8 cellular contexts compared by ENCODE assay signal in the genomic region with DNA sequence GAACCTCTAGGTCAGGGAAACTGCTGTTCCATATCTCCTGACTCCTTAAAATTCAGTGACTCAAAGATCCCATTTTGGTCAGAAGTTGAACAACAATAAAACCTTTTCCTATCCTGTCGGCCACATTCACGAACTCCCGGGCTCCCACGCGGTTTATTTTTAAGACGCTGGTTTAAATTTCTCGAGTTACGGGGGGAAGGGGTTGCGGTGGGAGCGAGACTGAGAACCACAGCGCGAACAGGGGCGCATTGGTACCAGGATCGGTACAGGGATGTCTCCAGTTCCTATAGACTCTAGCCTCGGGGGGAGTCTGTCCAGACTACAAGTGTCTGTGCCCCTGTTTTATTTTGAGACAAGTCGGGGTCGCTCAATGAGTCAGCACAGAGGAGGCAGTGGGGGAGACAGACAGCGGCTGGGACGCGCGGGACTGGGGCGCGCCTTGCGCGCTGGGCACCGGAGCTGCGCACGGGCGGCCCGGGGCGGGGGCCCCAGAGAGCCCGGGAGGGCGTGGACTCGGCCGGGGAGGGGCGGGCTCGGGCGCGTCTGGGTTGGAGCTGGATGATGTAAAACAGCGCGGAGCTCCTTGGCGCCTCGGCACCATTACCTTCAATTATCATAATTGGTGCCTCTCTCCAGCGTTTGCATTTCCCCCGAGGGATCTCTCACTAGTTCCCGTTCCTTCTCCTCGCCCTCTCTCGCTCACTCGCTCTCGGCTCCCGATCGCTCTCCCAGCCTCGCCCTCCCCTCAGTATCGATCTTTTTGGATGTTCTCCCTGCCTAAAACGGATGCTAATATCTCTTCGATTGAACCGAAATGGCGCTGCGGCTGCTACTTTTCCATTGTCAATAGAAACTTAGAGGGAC. TPM values are rescaled to one million over a fixed set of nuclear protein-coding genes. Genes with fewer than 3 reads are reported as not detected.
DNase-seq lines count a peak whose midpoint lies in the region; ATAC-seq and TF ChIP-seq lines count a peak whose summit lies in the region.

No MANE protein-coding gene starts in this region.

- H3K27ac ChIP-seq in foreskin keratinocyte (no peak overlapping the region), osteoblast (ENCODE audit: low read depth, low read length) (no peak overlapping the region)

- H3K9me3 Mint-ChIP-seq in activated T-cell treated with anti-CD3 and anti-CD28 coated beads, Interleukin-2, amount 50 U/mL, for 72 hours: no peaks in the 10 kb centered on the region

- peak overlapping the region; percentile 88 to 89 for H3K4me3 Mint-ChIP-seq in activated T-cell treated with anti-CD3 and anti-CD28 coated beads, Interleukin-2, amount 50 U/mL, for 72 hours

- no peak overlapping the region for H3K27ac Mint-ChIP-seq in activated T-cell treated with anti-CD3 and anti-CD28 coated beads, Interleukin-2, amount 50 U/mL, for 72 hours

- H2AFZ ChIP-seq in osteoblast (ENCODE audit: low read length): peak overlapping the region; percentile 88

- H3K4me3 ChIP-seq in osteoblast (ENCODE audit: insufficient read depth, low read length): peak overlapping the region; percentile 72

- no peaks in the 10 kb centered on the region for H3K9me3 ChIP-seq in osteoblast (ENCODE audit: low read depth, low read length)

- peaks cover 3% of the 10 kb centered on the region for H3K4me1 ChIP-seq in foreskin keratinocyte
- H3K4me1 ChIP-seq in osteoblast (ENCODE audit: insufficient read depth, low read length): peaks cover 15% of the 10 kb centered on the region

- ATAC-seq in activated T-cell treated with anti-CD3 and anti-CD28 coated beads, Interleukin-2, amount 50 U/mL, for 72 hours (replicated peaks in 1 of 2): peak; percentile 95 to 97
- ATAC-seq in foreskin keratinocyte (peak; percentile 91), GM18909 (IDR thresholded peaks at IDR 0.05; ENCODE audit: poor library complexity, unreplicated experiment) (no peak), GM21390 (IDR thresholded peaks at IDR 0.05; ENCODE audit: unreplicated experiment) (no peak)

- peaks cover 3 to 4% of the 10 kb centered on the region in 2 donors for H3K36me3 Mint-ChIP-seq in activated T-cell treated with anti-CD3 and anti-CD28 coated beads, Interleukin-2, amount 50 U/mL, for 72 hours (ENCODE audit: insufficient read depth in 2 of 2)

- H3K36me3 ChIP-seq in osteoblast (ENCODE audit: insufficient read depth, low read length): no peaks in the 10 kb centered on the region

- peaks cover 25% of the 10 kb centered on the region for H3K4me1 Mint-ChIP-seq in activated T-cell treated with anti-CD3 and anti-CD28 coated beads, Interleukin-2, amount 50 U/mL, for 72 hours (ENCODE audit: low read depth)

- TF ChIP-seq CTCF in foreskin keratinocyte (conservative IDR thresholded peaks at IDR 0.05) (no peak), osteoblast (IDR thresholded peaks at IDR 0.05; ENCODE audit: extremely low read depth, low read depth, low read length) (no peak)

- no peaks in the 10 kb centered on the region for H3K79me2 ChIP-seq in osteoblast (ENCODE audit: insufficient read depth, low read length)

- peak overlapping the region; percentile 91 for H3K4me2 ChIP-seq in osteoblast (ENCODE audit: insufficient read depth, low read length)

- H4K20me1 ChIP-seq in osteoblast (ENCODE audit: insufficient read depth, low read length): no peaks in the 10 kb centered on the region

- H3K27me3 Mint-ChIP-seq in activated T-cell treated with anti-CD3 and anti-CD28 coated beads, Interleukin-2, amount 50 U/mL, for 72 hours (ENCODE audit: low read depth): peaks cover 60% of the 10 kb centered on the region

- H3K27me3 ChIP-seq in foreskin keratinocyte: peaks cover 75% of the 10 kb centered on the region
- H3K27me3 ChIP-seq in osteoblast (ENCODE audit: insufficient read depth, low read length): peaks cover 54% of the 10 kb centered on the region

- DNase-seq in DMS153 (lab: John Stamatoyannopoulos, UW) (peak; percentile 33), NCI-H187 treated with DMSO at 0.1 percent for 48 hours (lab: John Stamatoyannopoulos, UW) (peak; percentile 3), foreskin keratinocyte (peak in 1 of 2 donors; percentile 38), osteoblast (ENCODE audit: insufficient read length, low spot score, missing footprints) (peak; percentile 76), HT-29 (ENCODE audit: low spot score) (no peak)
- peak; percentile 64 to 74 for DNase-seq in activated T-cell treated with anti-CD3 and anti-CD28 coated beads, Interleukin-2, amount 50 U/mL, for 72 hours

RNA-seq across cellular contexts. Expression of gene BAMBI, which starts 8.7 kb away (rescaled TPM):
- under 1 TPM; 0.17 to 0.32 TPM for total RNA-seq in activated T-cell treated with anti-CD3 and anti-CD28 coated beads, Interleukin-2, amount 50 U/mL, for 72 hours
- total RNA-seq in foreskin keratinocyte (3.6 and 6.8 TPM in 2 replicates), osteoblast (13.6 and 14.8 TPM in 2 replicates)
- 2.9 and 6.1 TPM in 2 replicates for polyA plus RNA-seq in foreskin keratinocyte
- 0.68 and 1.4 TPM in 2 replicates for total RNA-seq in HT-29 (2014; rRNA removed; shearing (Covaris generic))

Comparison
In these comparisons a context has a peak if more than half of its experiments do, and no peak if none do; other contexts are left out.
1. ATAC-seq: peak in activated T-cell treated with anti-CD3 and anti-CD28 coated beads, Interleukin-2, amount 50 U/mL, for 72 hours (2 of 2) and foreskin keratinocyte (single experiment); none in GM18909 (single experiment) and GM21390 (single experiment).